In genomic region chr19:10115392-10116084, GRCh38 we compare ENCODE assay signal across 12 cellular contexts. TPM values are rescaled to one million over a fixed set of nuclear protein-coding genes. Genes with fewer than 3 reads are reported as not detected.
DNase-seq lines count a peak whose midpoint lies in the region; ATAC-seq and TF ChIP-seq lines count a peak whose summit lies in the region.
"Had no signal": no experiment of that assay in that cellular context is flagged by ENCODE, and none has a peak within 500 bp of the region (broad histone marks: within the 10 kb centered on the region; RNA-seq: fewer than 3 reads in every experiment).

No MANE protein-coding gene starts in this region.

- H3K9me3 ChIP-seq in HEK293 (ENCODE audit: control insufficient read depth, insufficient read depth, low read depth, low read length) (no peaks in the 10 kb centered on the region), gastrocnemius medialis (no peaks in the 10 kb centered on the region)

- no peak overlapping the region for H3K27ac ChIP-seq in HEK293 (ENCODE audit: extremely low read depth, low read depth, low read length)
- H3K27ac ChIP-seq in gastrocnemius medialis = peak overlapping the region; percentile 60 to 83 (median 78)
- H3K27ac ChIP-seq: hepatocyte had no signal

- no peaks in the 10 kb centered on the region for H3K9me3 Mint-ChIP-seq in activated naive CD8-positive, alpha-beta T cell treated with anti-CD3 and anti-CD28 coated beads for 36 hours

- ATAC-seq in gastrocnemius medialis = no peak
- no peak for ATAC-seq in HG03108 (IDR thresholded peaks at IDR 0.05; ENCODE audit: unreplicated experiment)
- ATAC-seq in HG03354 (IDR thresholded peaks at IDR 0.05; ENCODE audit: poor library complexity, severe bottlenecking, unreplicated experiment) = no peak
- no peak for ATAC-seq in HG02678 (IDR thresholded peaks at IDR 0.05; ENCODE audit: unreplicated experiment)
- ATAC-seq: left ventricle myocardium superior had no signal

- H3K4me3 ChIP-seq in HEK293 (ENCODE audit: low read depth, low read length) (no peak overlapping the region), gastrocnemius medialis (no peak overlapping the region)
- H3K4me3 ChIP-seq: hepatocyte had no signal

- DNase-seq in activated CD8-positive, alpha-beta memory T cell treated with anti-CD3 and anti-CD28 coated beads for 24 hours = peak; percentile 76
- DNase-seq in activated CD8-positive, alpha-beta memory T cell treated with anti-CD3 and anti-CD28 coated beads, Interleukin-2, amount 50 U/mL, for 4 hours = no peak
- DNase-seq in activated naive CD8-positive, alpha-beta T cell treated with anti-CD3 and anti-CD28 coated beads for 36 hours = no peak
- DNase-seq in gastrocnemius medialis = no peak
- DNase-seq: left ventricle myocardium superior, NCI-H1092, NCI-H446 had no signal

- peak overlapping the region; percentile 67 for H3K27ac Mint-ChIP-seq in activated naive CD8-positive, alpha-beta T cell treated with anti-CD3 and anti-CD28 coated beads for 36 hours

- H3K36me3 Mint-ChIP-seq in activated naive CD8-positive, alpha-beta T cell treated with anti-CD3 and anti-CD28 coated beads for 36 hours = peaks cover 52% of the 10 kb centered on the region

- H3K27me3 ChIP-seq in gastrocnemius medialis = no peaks in the 10 kb centered on the region
- H3K27me3 ChIP-seq: hepatocyte had no signal

- H3K4me1 Mint-ChIP-seq in activated naive CD8-positive, alpha-beta T cell treated with anti-CD3 and anti-CD28 coated beads for 36 hours = peaks cover 44% of the 10 kb centered on the region

- CTCF ChIA-PET in HEK293 (lab: Yijun Ruan, JAX) = interaction anchor here (0.5 to 1.6 kb wide), 7 partner anchors 17 to 491 kb away, joined by 3 to 4 read pairs (median 3); no protein-coding TSS in a partner anchor

- H3K4me3 Mint-ChIP-seq in activated naive CD8-positive, alpha-beta T cell treated with anti-CD3 and anti-CD28 coated beads for 36 hours = peak overlapping the region; percentile 32

- intact Hi-C loops in gastrocnemius medialis (cut with DNase I; ENCODE audit: low total_unique reads) = loop anchor here (5.0 to 10.0 kb wide), 5 partner anchors 79 to 287 kb away; partner anchors contain the start of genes CDC37, DNMT1, ICAM3 and MRPL4

- H3K27me3 Mint-ChIP-seq in activated naive CD8-positive, alpha-beta T cell treated with anti-CD3 and anti-CD28 coated beads for 36 hours = no peaks in the 10 kb centered on the region

- H3K4me1 ChIP-seq in HEK293 (ENCODE audit: control insufficient read depth, insufficient read depth, low read length) (no peaks in the 10 kb centered on the region), gastrocnemius medialis (peaks cover 13 to 31% of the 10 kb centered on the region in 2 donors)

- H3K36me3 ChIP-seq in HEK293 (ENCODE audit: control insufficient read depth in 2 of 2, insufficient read depth in 1 of 2, low read length in 2 of 2) (peaks cover 11 to 76% of the 10 kb centered on the region in 2 experiments), gastrocnemius medialis (peaks cover 0 to 54% of the 10 kb centered on the region in 2 donors)

- TF ChIP-seq POLR2A in gastrocnemius medialis (IDR thresholded peaks at IDR 0.05) = no peak

- in situ Hi-C loops in gastrocnemius medialis (cut with MboI; ENCODE audit: low sequenced_read_pairs in 4 of 4) = no loop called here

- TF ChIP-seq CTCF in HEK293 (tag by site-specific recombination; IDR thresholded peaks at IDR 0.05) = no peak
- TF ChIP-seq CTCF in gastrocnemius medialis (IDR thresholded peaks at IDR 0.05 in 4 of 5, conservative IDR thresholded peaks at IDR 0.05 in 1 of 5) = no peak

- POLR2A ChIA-PET in HEK293 (lab: Yijun Ruan, JAX) = interaction anchor here (0.6 to 3.2 kb wide), 5 partner anchors 9 to 265 kb away, joined by 3 to 25 read pairs (median 4); partner anchors contain the start of genes PPAN and TYK2

TF ChIP-seq in HEK293, 187 proteins besides CTCF, POLR2A, EP300 and RAD21:
- TF ChIP-seq ZFHX2 (tag by site-specific recombination; conservative IDR thresholded peaks at IDR 0.05) = peak; percentile 38; the same call in 1 of the 2 replicates
- TF ChIP-seq OSR2 (tag by site-specific recombination; IDR thresholded peaks at IDR 0.05) = no peak
- TF ChIP-seq ZNF521 (tag by site-specific recombination; IDR thresholded peaks at IDR 0.05) = no peak
- TF ChIP-seq SALL2 (tag by site-specific recombination; IDR thresholded peaks at IDR 0.05; ENCODE audit: borderline replicate concordance) = no peak
- TF ChIP-seq ZNF600 (tag by site-specific recombination; IDR thresholded peaks at IDR 0.05) = peak; percentile 50; the same call in 1 of the 2 replicates
- TF ChIP-seq BCL11B (tag by site-specific recombination; IDR thresholded peaks at IDR 0.05; ENCODE audit: low read depth) = peak; percentile 79

RNA-seq across cellular contexts. Expression of gene P2RY11, which starts 4.0 kb away (rescaled TPM):
- 10 to 100 TPM; 57.8 to 64.0 TPM for total RNA-seq in activated naive CD8-positive, alpha-beta T cell treated with anti-CD3 and anti-CD28 coated beads for 36 hours
- total RNA-seq in gastrocnemius medialis = 1 to 10 TPM in 3 of 4 donors, not detected in 1; 2.4 to 4.3 (median 3.9) TPM

RNA-seq across cellular contexts. Expression of gene EIF3G, which starts 4.2 kb away (rescaled TPM):
- total RNA-seq in activated naive CD8-positive, alpha-beta T cell treated with anti-CD3 and anti-CD28 coated beads for 36 hours = 100 to 1,000 TPM; 287 to 293 TPM
- 100 to 1,000 TPM; 321 to 516 (median 354) TPM for total RNA-seq in gastrocnemius medialis

RNA-seq across cellular contexts. Expression of gene PPAN, which starts 9.4 kb away (rescaled TPM):
- total RNA-seq in activated naive CD8-positive, alpha-beta T cell treated with anti-CD3 and anti-CD28 coated beads for 36 hours = 100 to 1,000 TPM; 214 to 227 TPM
- 10 to 100 TPM; 30.5 to 42.3 (median 36.7) TPM for total RNA-seq in gastrocnemius medialis

RNA-seq across cellular contexts. Expression of gene ANGPTL6, which starts 13.1 kb away (rescaled TPM):
- 1 to 10 TPM; 8.5 to 9.8 TPM for total RNA-seq in activated naive CD8-positive, alpha-beta T cell treated with anti-CD3 and anti-CD28 coated beads for 36 hours
- 1 to 10 TPM in 1 of 4 donors, not detected in 3; 4.0 TPM for total RNA-seq in gastrocnemius medialis
- total RNA-seq: left ventricle myocardium superior had no signal

RNA-seq across cellular contexts. Expression of gene SHFL, which starts 29.4 kb away (rescaled TPM):
- total RNA-seq in activated naive CD8-positive, alpha-beta T cell treated with anti-CD3 and anti-CD28 coated beads for 36 hours = 10 to 100 TPM; 46.8 to 47.0 TPM
- total RNA-seq in gastrocnemius medialis = 10 to 100 TPM in 1 of 4 donors, 1 to 10 TPM in 3; 2.2 to 11.2 (median 2.8) TPM

Comparison
In these comparisons a context has a peak if more than half of its experiments do, and no peak if none do; other contexts are left out.
1. RNA of gene P2RY11, which starts 4.0 kb away (total RNA-seq): 57.8 to 64.0 TPM in activated naive CD8-positive, alpha-beta T cell treated with anti-CD3 and anti-CD28 coated beads for 36 hours; 2.4 to 4.3 TPM in gastrocnemius medialis; every median in the first group is over 10 times any median in the second.
2. RNA of gene PPAN, which starts 9.4 kb away (total RNA-seq): 214 to 227 TPM in activated naive CD8-positive, alpha-beta T cell treated with anti-CD3 and anti-CD28 coated beads for 36 hours; 30.5 to 42.3 TPM in gastrocnemius medialis; every median in the first group is over 4 times any median in the second.